In genomic region chr6:157648561-157648960, GRCh38 we compare ENCODE assay signal across 16 cellular contexts.
DNase-seq lines count a peak whose midpoint lies in the region; FAIRE-seq and TF ChIP-seq lines count a peak whose summit lies in the region.
"Had no signal": no experiment of that assay in that cellular context is flagged by ENCODE, and none has a peak within 500 bp of the region (broad histone marks: within the 10 kb centered on the region; RNA-seq: fewer than 3 reads in every experiment).

No MANE protein-coding gene starts in this region.

- H2BK12ac ChIP-seq in H9 (ENCODE audit: insufficient read length, low read depth, low read length): no peak overlapping the region
- 0 out of 2 replicates have a peak overlapping the region, but pooled peaks have one; percentile 33 for H2BK12ac ChIP-seq in H1 (ENCODE audit: low read depth, low read length)

- H3K4me1 Mint-ChIP-seq in H9: peaks cover 9 to 19% of the 10 kb centered on the region in 2 experiments

- H3K4ac ChIP-seq in H9 (ENCODE audit: low read depth, low read length): no peak overlapping the region
- peak overlapping the region; percentile 25 for H3K4ac ChIP-seq in H1 (replicated peaks; ENCODE audit: insufficient read length, low read depth, low read length)

- H4K20me1 ChIP-seq in H9 (ENCODE audit: control insufficient read depth, insufficient read depth, insufficient read length) (no peaks in the 10 kb centered on the region), H1 (replicated peaks in 1 of 2; ENCODE audit: control insufficient read depth in 1 of 2, insufficient read depth in 2 of 2, low read length in 2 of 2) (no peaks in the 10 kb centered on the region)

- DNase-seq in H9 (no peak), NCI-H1092 treated with DMSO at 0.1 percent for 48 hours (lab: John Stamatoyannopoulos, UW) (peak; percentile 67), H1 (ENCODE audit: low read depth in 1 of 2, low spot score in 2 of 2) (no peak), sigmoid colon (peak; percentile 54), esophagus squamous epithelium (lab: John Stamatoyannopoulos, UW) (no peak), small intestine (no peak), activated gamma-delta T cell treated with Interleukin-2 at 50 U/mL for 16 hours (no peak), GM10248 (ENCODE audit: extremely low spot score) (no peak)
- DNase-seq: activated naive CD4-positive, alpha-beta T cell treated with anti-CD3 and anti-CD28 coated beads, Interleukin-2, amount 10 ng/mL, durations not matched to agents 7 days and 5 days; CD4-positive, CD25-positive, alpha-beta regulatory T cell; Karpas-422; NCI-H2029 treated with DMSO at 0.1 percent for 48 hours; stimulated activated naive CD8-positive, alpha-beta T cell treated with anti-CD3 and anti-CD28 coated beads, Interleukin-15, Interleukin-2, amounts not matched to agents 100 U/mL and 50 U/mL, for 24 hours had no signal

- H3K4me2 ChIP-seq in H9 (ENCODE audit: insufficient read depth, insufficient read length, low read length): no peak overlapping the region
- no peak overlapping the region for H3K4me2 ChIP-seq in H1 (ENCODE audit: insufficient read depth in 1 of 2, low read depth in 2 of 2, low read length in 2 of 2)
- H3K4me2 ChIP-seq: hepatocyte had no signal

- no peaks in the 10 kb centered on the region for H3K36me3 ChIP-seq in H1 (ENCODE audit: control insufficient read depth in 2 of 4, insufficient read depth in 4 of 4, low read length in 3 of 4)
- H3K36me3 ChIP-seq in sigmoid colon: peaks cover 0 to 2% (median 0%) of the 10 kb centered on the region in 4 donors
- H3K36me3 ChIP-seq in esophagus squamous epithelium: peaks cover 0 to 3% (median 0%) of the 10 kb centered on the region in 3 donors
- peaks cover 0 to 3% of the 10 kb centered on the region in 2 donors for H3K36me3 ChIP-seq in small intestine (ENCODE audit: control insufficient read depth in 2 of 2, insufficient read depth in 2 of 2, low read length in 2 of 2)

- H3K4me3 ChIP-seq in H1 (ENCODE audit: extremely low read depth in 1 of 4, insufficient read depth in 2 of 4, low read depth in 3 of 4, low read length in 4 of 4): no peak overlapping the region
- no peak overlapping the region for H3K4me3 ChIP-seq in sigmoid colon
- H3K4me3 ChIP-seq in esophagus squamous epithelium: no peak overlapping the region
- H3K4me3 ChIP-seq in small intestine (ENCODE audit: low read depth in 1 of 2, low read length in 2 of 2): no peak overlapping the region
- H3K4me3 ChIP-seq: esophagus muscularis mucosa, hepatocyte had no signal

- TF ChIP-seq POLR2A in H1 (IDR thresholded peaks at IDR 0.05; ENCODE audit: control extremely low read depth in 1 of 2, low read depth in 2 of 2, low read length in 2 of 2) (no peak), sigmoid colon (IDR thresholded peaks at IDR 0.05) (no peak), esophagus squamous epithelium (IDR thresholded peaks at IDR 0.05) (no peak)

- H2BK120ac ChIP-seq in H9 (ENCODE audit: low read depth, low read length, poor library complexity, severe bottlenecking) (no peak overlapping the region), H1 (replicated peaks; ENCODE audit: low read depth, low read length) (peak overlapping the region; percentile 73)

- H3K18ac ChIP-seq in H9 (ENCODE audit: insufficient read length, low read depth, low read length) (peak overlapping the region; percentile 46), H1 (ENCODE audit: extremely low read depth, low read length) (peak overlapping the region; percentile 48)

- no peaks in the 10 kb centered on the region for H3K9me3 Mint-ChIP-seq in H9
- H3K9me3 Mint-ChIP-seq: activated naive CD4-positive, alpha-beta T cell treated with anti-CD3 and anti-CD28 coated beads, Interleukin-2, amount 10 ng/mL, durations not matched to agents 7 days and 5 days; CD4-positive, CD25-positive, alpha-beta regulatory T cell; natural killer cell treated with Interleukin-12 subunit alpha and Interleukin-12 subunit beta and Interleukin-15 and Interleukin-18, amount 100 ng/mL, for 72 hours had no signal

- no peak for TF ChIP-seq RAD21 in H1 (IDR thresholded peaks at IDR 0.05 in 1 of 2, conservative IDR thresholded peaks at IDR 0.05 in 1 of 2; ENCODE audit: low read depth in 2 of 2, low read length in 2 of 2)

- H2BK5ac ChIP-seq in H9 (ENCODE audit: insufficient read length, low read length): no peak overlapping the region
- H2BK5ac ChIP-seq in H1 (ENCODE audit: low read depth, low read length): peak overlapping the region; percentile 90; the same call in 1 of the 2 replicates

- H3K27ac ChIP-seq in H9 (ENCODE audit: insufficient read length, low read depth, low read length): no peak overlapping the region
- no peak overlapping the region for H3K27ac ChIP-seq in H1 (ENCODE audit: low read depth, low read length)
- no peak overlapping the region for H3K27ac ChIP-seq in sigmoid colon
- H3K27ac ChIP-seq in esophagus squamous epithelium: no peak overlapping the region
- H3K27ac ChIP-seq in small intestine (ENCODE audit: low read depth in 1 of 2, low read length in 1 of 2): no peak overlapping the region
- H3K27ac ChIP-seq: esophagus muscularis mucosa, hepatocyte had no signal

- H3K56ac ChIP-seq in H9 (ENCODE audit: insufficient read length, low read depth, low read length) (no peak overlapping the region), H1 (replicated peaks; ENCODE audit: insufficient read length, low read depth, low read length) (no peak overlapping the region)

- FAIRE-seq in H1 (lab: Jason Lieb, UNC) (no peak), small intestine (lab: Jason Lieb, UNC) (no peak)

- H3K14ac ChIP-seq in H9 (ENCODE audit: insufficient read depth, low read length) (no peak overlapping the region; the same call in 1 of the 2 replicates), H1 (ENCODE audit: insufficient read length) (no peak overlapping the region)

- POLR2A ChIA-PET in H1 (lab: Charles Lee; ENCODE audit: partially characterized antibody): no interaction called here
- POLR2A ChIA-PET in GM10248 (lab: Yijun Ruan, JAX): no interaction called here

- H3K23me2 ChIP-seq in H9 (ENCODE audit: insufficient read length, low read depth, low read length, poor library complexity, severe bottlenecking) (no peaks in the 10 kb centered on the region), H1 (ENCODE audit: low read depth, low read length) (no peaks in the 10 kb centered on the region)

- H3K4me1 ChIP-seq in H9 (ENCODE audit: insufficient read depth, low read length) (no peaks in the 10 kb centered on the region), H1 (replicated peaks in 1 of 4; ENCODE audit: control insufficient read depth in 3 of 4, insufficient read depth in 4 of 4, low read length in 3 of 4) (no peaks in the 10 kb centered on the region; a peak in 2 of 7 replicates), sigmoid colon (peaks cover 0 to 15% (median 12%) of the 10 kb centered on the region in 4 donors), esophagus squamous epithelium (peaks cover 0 to 10% (median 0%) of the 10 kb centered on the region in 3 donors), small intestine (ENCODE audit: control insufficient read depth in 2 of 2, insufficient read depth in 1 of 2, low read depth in 1 of 2, low read length in 1 of 2) (no peaks in the 10 kb centered on the region)

- H3K79me2 ChIP-seq in H9 (ENCODE audit: insufficient read depth, low read length) (no peaks in the 10 kb centered on the region), H1 (ENCODE audit: control insufficient read depth in 1 of 2, insufficient read depth in 2 of 2, low read length in 2 of 2) (no peaks in the 10 kb centered on the region)
- H3K79me2 ChIP-seq: hepatocyte had no signal

- peak overlapping the region in 2 of 3 experiments; percentile 40 to 53; a peak in 4 of 7 replicates for H3K27ac Mint-ChIP-seq in H9
- H3K27ac Mint-ChIP-seq: activated naive CD4-positive, alpha-beta T cell treated with anti-CD3 and anti-CD28 coated beads, Interleukin-2, amount 10 ng/mL, durations not matched to agents 7 days and 5 days; CD4-positive, CD25-positive, alpha-beta regulatory T cell had no signal

- no peak overlapping the region for H3T11ph ChIP-seq in H9 (ENCODE audit: low read length)

- H3K36me3 Mint-ChIP-seq in H9 (ENCODE audit: insufficient read depth in 1 of 3, low read depth in 3 of 3): no peaks in the 10 kb centered on the region; a peak in 1 of 7 replicates

- intact Hi-C loops in sigmoid colon (cut with DNase I): no loop called here
- intact Hi-C loops in esophagus squamous epithelium (cut with DNase I): no loop called here

- CTCF ChIA-PET in H1 (lab: Charles Lee; ENCODE audit: partially characterized antibody): interaction anchor here (0.8 to 1.9 kb wide), 7 partner anchors 18 to 334 kb away, joined by 3 to 5 read pairs (median 4); no protein-coding TSS in a partner anchor
- CTCF ChIA-PET in GM10248 (lab: Yijun Ruan, JAX): interaction anchor here (1.2 to 1.5 kb wide), 2 partner anchors 18 to 201 kb away, joined by 3 to 5 read pairs; no protein-coding TSS in a partner anchor

- no peaks in the 10 kb centered on the region for H3K9me3 ChIP-seq in H9 (ENCODE audit: control insufficient read depth, low read depth, low read length)
- no peaks in the 10 kb centered on the region for H3K9me3 ChIP-seq in H1 (ENCODE audit: insufficient read depth in 2 of 2, low read depth in 1 of 2, low read length in 1 of 2)
- no peaks in the 10 kb centered on the region for H3K9me3 ChIP-seq in sigmoid colon
- H3K9me3 ChIP-seq in esophagus squamous epithelium: no peaks in the 10 kb centered on the region
- no peaks in the 10 kb centered on the region for H3K9me3 ChIP-seq in small intestine (ENCODE audit: control insufficient read depth, low read depth)
- H3K9me3 ChIP-seq: esophagus muscularis mucosa had no signal

- H2AFZ ChIP-seq in H9 (ENCODE audit: low read length) (no peak overlapping the region), H1 (ENCODE audit: low read length) (no peak overlapping the region)
- H2AFZ ChIP-seq: hepatocyte had no signal

- H3K27me3 Mint-ChIP-seq in H9 (ENCODE audit: low read depth): 0 out of 2 replicates have a peak, but pooled peaks cover 1% of the 10 kb centered on the region

- H4K91ac ChIP-seq in H9 (ENCODE audit: insufficient read length, low read depth, low read length) (no peak overlapping the region), H1 (replicated peaks; ENCODE audit: insufficient read length, low read length) (peak overlapping the region; percentile 58)

- H3K27me3 ChIP-seq in H9 (ENCODE audit: insufficient read depth, low read length) (no peaks in the 10 kb centered on the region), H1 (replicated peaks in 1 of 4; ENCODE audit: control insufficient read depth in 3 of 4, extremely low read depth in 1 of 4, insufficient read depth in 3 of 4, low read length in 3 of 4) (no peaks in the 10 kb centered on the region), sigmoid colon (no peaks in the 10 kb centered on the region), esophagus squamous epithelium (no peaks in the 10 kb centered on the region), small intestine (ENCODE audit: control insufficient read depth in 2 of 2, insufficient read depth in 2 of 2, low read length in 2 of 2) (no peaks in the 10 kb centered on the region)
- H3K27me3 ChIP-seq: esophagus muscularis mucosa, hepatocyte had no signal

- no peak for TF ChIP-seq EP300 in H1 (IDR thresholded peaks at IDR 0.05; ENCODE audit: borderline replicate concordance in 1 of 2, low read depth in 2 of 2, low read length in 2 of 2)
- no peak for TF ChIP-seq EP300 in sigmoid colon (IDR thresholded peaks at IDR 0.05)

- H2AK5ac ChIP-seq in H9 (ENCODE audit: insufficient read length, low read length) (no peak overlapping the region), H1 (ENCODE audit: low read depth, low read length) (no peak overlapping the region)

- H4K8ac ChIP-seq in H9 (replicated peaks; ENCODE audit: insufficient read length, low read depth, low read length) (no peak overlapping the region), H1 (ENCODE audit: extremely low read depth, insufficient read depth, low read length) (no peak overlapping the region)

- WGBS in H9 (ENCODE audit: extremely low coverage, insufficient read length, low lambda C conversion rate): no CpG with 5 or more reads among the region's 5 CpGs
- WGBS in H1 (ENCODE audit: extremely low coverage in 1 of 2, insufficient coverage in 1 of 2, insufficient read length in 1 of 2, insufficient replicate concordance in 2 of 2, low coverage in 1 of 2, low lambda C conversion rate in 2 of 2, missing lambda C conversion rate in 1 of 2), 2 experiments: 80% methylated on average over 5 of the region's 5 CpGs; no CpG with 5 or more reads in 1 of the 2 experiments
- 93 to 94% methylated on average over 5 of the region's 5 CpGs for WGBS in sigmoid colon, 2 donors
- 85% methylated on average over 5 of the region's 5 CpGs; no CpG with 5 or more reads in 1 of the 2 donors for WGBS in esophagus squamous epithelium, 2 donors
- WGBS in small intestine, 3 donors: 89 to 94% (median 94%) methylated on average over 5 of the region's 5 CpGs

- no peak overlapping the region for H4K5ac ChIP-seq in H9 (ENCODE audit: insufficient read length, low read depth, low read length)
- no peak overlapping the region for H4K5ac ChIP-seq in H1 (ENCODE audit: insufficient read length, low read depth, low read length)

- H3K79me1 ChIP-seq in H9 (ENCODE audit: insufficient read depth, low read depth, low read length, poor library complexity, severe bottlenecking): no peaks in the 10 kb centered on the region
- H3K79me1 ChIP-seq in H1 (ENCODE audit: low read depth, low read length): no peaks in the 10 kb centered on the region

- no peak overlapping the region for H3K4me3 Mint-ChIP-seq in H9
- H3K4me3 Mint-ChIP-seq: activated naive CD4-positive, alpha-beta T cell treated with anti-CD3 and anti-CD28 coated beads, Interleukin-2, amount 10 ng/mL, durations not matched to agents 7 days and 5 days; CD4-positive, CD25-positive, alpha-beta regulatory T cell; natural killer cell treated with Interleukin-12 subunit alpha and Interleukin-12 subunit beta and Interleukin-15 and Interleukin-18, amount 100 ng/mL, for 72 hours had no signal

- H3K23ac ChIP-seq in H9 (ENCODE audit: insufficient read length, low read depth, low read length) (no peak overlapping the region), H1 (ENCODE audit: insufficient read length) (no peak overlapping the region)

- H2BK20ac ChIP-seq in H9 (ENCODE audit: low read depth, low read length, poor library complexity, severe bottlenecking): no peak overlapping the region
- peak overlapping the region; percentile 82; the same call in 1 of the 2 replicates for H2BK20ac ChIP-seq in H1 (ENCODE audit: low read length)

- no peak for TF ChIP-seq CTCF in H9 (conservative IDR thresholded peaks at IDR 0.05)
- no peak for TF ChIP-seq CTCF in H1 (IDR thresholded peaks at IDR 0.05; ENCODE audit: control extremely low read depth in 1 of 3, insufficient read depth in 1 of 3, low read depth in 1 of 3, low read length in 3 of 3)
- TF ChIP-seq CTCF in sigmoid colon (IDR thresholded peaks at IDR 0.05): no peak
- no peak for TF ChIP-seq CTCF in esophagus squamous epithelium (IDR thresholded peaks at IDR 0.05)
- TF ChIP-seq CTCF in GM10248 (IDR thresholded peaks at IDR 0.05; ENCODE audit: control extremely low read depth, extremely low read depth, low read depth, missing control alignments): no peak

- H3K9ac ChIP-seq in H9 (ENCODE audit: extremely low read depth, insufficient read length, low read length) (no peak overlapping the region), H1 (replicated peaks in 1 of 4; ENCODE audit: extremely low read depth in 1 of 4, low read depth in 3 of 4, low read length in 3 of 4) (no peak overlapping the region)

- H2BK15ac ChIP-seq in H9 (ENCODE audit: low read depth, low read length) (no peak overlapping the region), H1 (ENCODE audit: low read length) (no peak overlapping the region)

Comparison
In these comparisons a context has a peak if more than half of its experiments do, and no peak if none do; other contexts are left out.
1. DNase-seq: peak in NCI-H1092 treated with DMSO at 0.1 percent for 48 hours (single experiment) and sigmoid colon (single experiment); none in H9 (single experiment), H1 (0 of 2), esophagus squamous epithelium (single experiment), small intestine (single experiment), activated gamma-delta T cell treated with Interleukin-2 at 50 U/mL for 16 hours (single experiment) and GM10248 (single experiment).